ENCODE assay signal across 19 cellular contexts in genomic region chr5:39730011-39730410, GRCh38.
DNase-seq lines count a peak whose midpoint lies in the region; ATAC-seq and TF ChIP-seq lines count a peak whose summit lies in the region.
"Had no signal": no experiment of that assay in that cellular context is flagged by ENCODE, and none has a peak within 500 bp of the region (broad histone marks: within the 10 kb centered on the region; RNA-seq: fewer than 3 reads in every experiment).

No MANE protein-coding gene starts in this region.

- no peak overlapping the region for H3K4me3 Mint-ChIP-seq in stimulated activated effector memory CD8-positive, alpha-beta T cell treated with anti-CD3 and anti-CD28 coated beads, Interleukin-12 subunit alpha, Interleukin-12 subunit beta, amount 100 ng/mL, for 72 hours
- no peak overlapping the region for H3K4me3 Mint-ChIP-seq in naive thymus-derived CD4-positive, alpha-beta T cell

- no peak overlapping the region for H3K27ac Mint-ChIP-seq in stimulated activated effector memory CD8-positive, alpha-beta T cell treated with anti-CD3 and anti-CD28 coated beads, Interleukin-12 subunit alpha, Interleukin-12 subunit beta, amount 100 ng/mL, for 72 hours
- H3K27ac Mint-ChIP-seq in naive thymus-derived CD4-positive, alpha-beta T cell: no peak overlapping the region

- H3K4me1 ChIP-seq in naive thymus-derived CD4-positive, alpha-beta T cell (ENCODE audit: control insufficient read depth in 2 of 2, insufficient read depth in 2 of 2, low read length in 2 of 2): no peaks in the 10 kb centered on the region

- no peaks in the 10 kb centered on the region for H3K36me3 Mint-ChIP-seq in stimulated activated effector memory CD8-positive, alpha-beta T cell treated with anti-CD3 and anti-CD28 coated beads, Interleukin-12 subunit alpha, Interleukin-12 subunit beta, amount 100 ng/mL, for 72 hours
- peaks cover 0 to 3% (median 0%) of the 10 kb centered on the region in 5 donors for H3K36me3 Mint-ChIP-seq in naive thymus-derived CD4-positive, alpha-beta T cell

- POLR2A ChIA-PET in naive thymus-derived CD4-positive, alpha-beta T cell (lab: Charles Lee): no interaction called here

- no peak overlapping the region for H3K4me3 ChIP-seq in epithelial cell of esophagus (ENCODE audit: low read length)
- H3K4me3 ChIP-seq in naive thymus-derived CD4-positive, alpha-beta T cell (ENCODE audit: low read length): no peak overlapping the region
- H3K4me3 ChIP-seq: GM12878, K562 had no signal

- TF ChIP-seq CTCF in epithelial cell of esophagus (IDR thresholded peaks at IDR 0.05; ENCODE audit: insufficient read depth, low read depth, low read length, missing control alignments): no peak
- TF ChIP-seq CTCF in GM13977 (IDR thresholded peaks at IDR 0.05; ENCODE audit: extremely low read depth, insufficient read depth, missing control alignments): no peak

- no peaks in the 10 kb centered on the region for H3K9me3 Mint-ChIP-seq in stimulated activated effector memory CD8-positive, alpha-beta T cell treated with anti-CD3 and anti-CD28 coated beads, Interleukin-12 subunit alpha, Interleukin-12 subunit beta, amount 100 ng/mL, for 72 hours
- H3K9me3 Mint-ChIP-seq in naive thymus-derived CD4-positive, alpha-beta T cell: no peaks in the 10 kb centered on the region

- DNase-seq in EL: peak; percentile 15
- peak; percentile 14 for DNase-seq in LHCN-M2 (ENCODE audit: low read depth)
- peak; percentile 7 for DNase-seq in epithelial cell of esophagus (ENCODE audit: low read depth)
- no peak for DNase-seq in stimulated activated effector memory CD8-positive, alpha-beta T cell treated with anti-CD3 and anti-CD28 coated beads, Interleukin-12 subunit alpha, Interleukin-12 subunit beta, amount 100 ng/mL, for 72 hours (ENCODE audit: low spot score in 2 of 2)
- DNase-seq in naive thymus-derived CD4-positive, alpha-beta T cell: no peak
- no peak for DNase-seq in GM13977 (ENCODE audit: low spot score)
- DNase-seq: DMS 273 treated with DMSO at 0.1 percent for 48 hours; GOT3; NCI-H1417; NCI-H187; NCI-H2107; NCI-H510A; NCI-H748 treated with DMSO at 0.1 percent for 48 hours; NK-92 treated with Interleukin-12 subunit alpha and Interleukin-12 subunit beta, amount 100 ng/mL, for 24 hours; RPMI8226; SHP77 treated with DMSO at 0.1 percent for 48 hours had no signal

- no peak overlapping the region for H3K27ac ChIP-seq in naive thymus-derived CD4-positive, alpha-beta T cell (ENCODE audit: low read depth, low read length)

- intact Hi-C loops in naive thymus-derived CD4-positive, alpha-beta T cell (cut with micrococcal nuclease): no loop called here

- ATAC-seq in stimulated activated effector memory CD8-positive, alpha-beta T cell treated with anti-CD3 and anti-CD28 coated beads, Interleukin-12 subunit alpha, Interleukin-12 subunit beta, amount 100 ng/mL, for 72 hours: no peak
- no peak for ATAC-seq in naive thymus-derived CD4-positive, alpha-beta T cell
- ATAC-seq in HG02759 (IDR thresholded peaks at IDR 0.05; ENCODE audit: unreplicated experiment): no peak
- ATAC-seq: GM12878, K562 had no signal

- no peaks in the 10 kb centered on the region for H3K36me3 ChIP-seq in naive thymus-derived CD4-positive, alpha-beta T cell (ENCODE audit: control insufficient read depth in 2 of 3, insufficient read depth in 3 of 3, low read length in 3 of 3)

- CTCF ChIA-PET in naive thymus-derived CD4-positive, alpha-beta T cell (lab: Charles Lee): no interaction called here

- H3K27me3 ChIP-seq in naive thymus-derived CD4-positive, alpha-beta T cell (ENCODE audit: control insufficient read depth in 2 of 2, insufficient read depth in 2 of 2, low read length in 2 of 2): no peaks in the 10 kb centered on the region

- no peaks in the 10 kb centered on the region for H3K9me3 ChIP-seq in naive thymus-derived CD4-positive, alpha-beta T cell (ENCODE audit: control insufficient read depth in 2 of 3, low read length in 3 of 3)

- H3K27me3 Mint-ChIP-seq in naive thymus-derived CD4-positive, alpha-beta T cell: peaks cover 0 to 20% (median 6%) of the 10 kb centered on the region in 5 donors

- no peaks in the 10 kb centered on the region for H3K4me1 Mint-ChIP-seq in stimulated activated effector memory CD8-positive, alpha-beta T cell treated with anti-CD3 and anti-CD28 coated beads, Interleukin-12 subunit alpha, Interleukin-12 subunit beta, amount 100 ng/mL, for 72 hours
- H3K4me1 Mint-ChIP-seq in naive thymus-derived CD4-positive, alpha-beta T cell: no peaks in the 10 kb centered on the region

- in situ Hi-C loops in GM13977 (cut with MboI; ENCODE audit: low pct_unique_long_range_greater_than_20kb, low sequenced_read_pairs, unreplicated experiment): no loop called here

Comparison
In these comparisons a context has a peak if more than half of its experiments do, and no peak if none do; other contexts are left out.
1. DNase-seq: peak in EL (single experiment), LHCN-M2 (single experiment) and epithelial cell of esophagus (single experiment); none in stimulated activated effector memory CD8-positive, alpha-beta T cell treated with anti-CD3 and anti-CD28 coated beads, Interleukin-12 subunit alpha, Interleukin-12 subunit beta, amount 100 ng/mL, for 72 hours (0 of 2), naive thymus-derived CD4-positive, alpha-beta T cell (0 of 9) and GM13977 (single experiment).